Comparison of ENCODE assay signal across 8 cellular contexts in genomic region chr1:204495078-204495753, GRCh38. TPM values are rescaled to one million over a fixed set of nuclear protein-coding genes. Genes with fewer than 3 reads are reported as not detected.
A peak's percentile ranks its signal among the peaks of the same experiment; 100 is the strongest.
DNase-seq lines count a peak whose midpoint lies in the region; ATAC-seq and TF ChIP-seq lines count a peak whose summit lies in the region.

No MANE protein-coding gene starts in this region.

- H3K9me3 Mint-ChIP-seq in stimulated activated naive B cell treated with anti-CD40 and anti-IgM and Interleukin-4, amounts not matched to agents 10 μg/mL and 1 μg/mL and 100 μg/mL, for 72 hours: no peaks in the 10 kb centered on the region

- TF ChIP-seq CTCF in heart right ventricle (IDR thresholded peaks at IDR 0.05): no peak

- H3K27ac Mint-ChIP-seq in stimulated activated naive B cell treated with anti-CD40 and anti-IgM and Interleukin-4, amounts not matched to agents 10 μg/mL and 1 μg/mL and 100 μg/mL, for 72 hours: peak overlapping the region; percentile 98

- DNase-seq in heart right ventricle (no peak), Right ventricle myocardium inferior (ENCODE audit: missing footprints) (no peak), T-helper 9 cell (peak; percentile 24), right cardiac atrium (no peak), midbrain (lab: John Stamatoyannopoulos, UW) (no peak), H4 (ENCODE audit: low spot score) (no peak)
- no peak for DNase-seq in stimulated activated naive B cell treated with anti-CD40 and anti-IgM and Interleukin-4, amounts not matched to agents 10 μg/mL and 1 μg/mL and 100 μg/mL, for 72 hours

- H3K4me1 ChIP-seq in heart right ventricle (peaks cover 12 to 59% (median 39%) of the 10 kb centered on the region in 9 donors), right cardiac atrium (ENCODE audit: control insufficient read depth, insufficient read depth, low read length) (peaks cover 4% of the 10 kb centered on the region)

- peaks cover 0 to 3% (median 0%) of the 10 kb centered on the region in 11 donors for H3K9me3 ChIP-seq in heart right ventricle
- no peaks in the 10 kb centered on the region for H3K9me3 ChIP-seq in right cardiac atrium (ENCODE audit: control insufficient read depth, low read length)

- no peaks in the 10 kb centered on the region for H3K27me3 ChIP-seq in heart right ventricle
- H3K27me3 ChIP-seq in right cardiac atrium (ENCODE audit: control insufficient read depth, insufficient read depth): no peaks in the 10 kb centered on the region

- no peaks in the 10 kb centered on the region for H3K36me3 ChIP-seq in heart right ventricle

- no peaks in the 10 kb centered on the region for H3K27me3 Mint-ChIP-seq in stimulated activated naive B cell treated with anti-CD40 and anti-IgM and Interleukin-4, amounts not matched to agents 10 μg/mL and 1 μg/mL and 100 μg/mL, for 72 hours

- H3K4me3 ChIP-seq in heart right ventricle: peak overlapping the region; percentile 12 to 93 (median 88)
- H3K4me3 ChIP-seq in right cardiac atrium (ENCODE audit: low read length): peak overlapping the region; percentile 72

- 9 to 11% methylated on average over 17 of the region's 17 CpGs for WGBS in heart right ventricle, 2 donors
- WGBS in right cardiac atrium: 7% methylated on average over 17 of the region's 17 CpGs

- H3K36me3 Mint-ChIP-seq in stimulated activated naive B cell treated with anti-CD40 and anti-IgM and Interleukin-4, amounts not matched to agents 10 μg/mL and 1 μg/mL and 100 μg/mL, for 72 hours: peaks cover 3 to 15% of the 10 kb centered on the region in 2 donors

- peak overlapping the region; percentile 98 for H3K4me3 Mint-ChIP-seq in stimulated activated naive B cell treated with anti-CD40 and anti-IgM and Interleukin-4, amounts not matched to agents 10 μg/mL and 1 μg/mL and 100 μg/mL, for 72 hours

- intact Hi-C loops in heart right ventricle (cut with DNase I) (loop anchor here in 4 of 10 donors (2.0 to 5.0 kb wide), 4 partner anchors 44 to 63 kb away; no protein-coding TSS in a partner anchor), Right ventricle myocardium inferior (cut with DNase I) (loop anchor here (2.0 kb wide), 1 partner anchor 48 kb away; no protein-coding TSS in a partner anchor), right cardiac atrium (cut with DNase I) (loop anchor here in 2 of 4 donors (2.0 to 5.0 kb wide), 2 partner anchors 33 to 46 kb away; no protein-coding TSS in a partner anchor)

- peaks cover 61 to 80% of the 10 kb centered on the region in 2 donors for H3K4me1 Mint-ChIP-seq in stimulated activated naive B cell treated with anti-CD40 and anti-IgM and Interleukin-4, amounts not matched to agents 10 μg/mL and 1 μg/mL and 100 μg/mL, for 72 hours

- H3K27ac ChIP-seq in heart right ventricle (peak overlapping the region; percentile 86 to 96 (median 94)), right cardiac atrium (ENCODE audit: low read length) (peak overlapping the region; percentile 59)

- ATAC-seq in heart right ventricle: no peak
- no peak for ATAC-seq in Right ventricle myocardium inferior
- ATAC-seq in HG03095 (IDR thresholded peaks at IDR 0.05; ENCODE audit: unreplicated experiment): peak; percentile 28
- no peak for ATAC-seq in right cardiac atrium
- ATAC-seq in stimulated activated naive B cell treated with anti-CD40 and anti-IgM and Interleukin-4, amounts not matched to agents 10 μg/mL and 1 μg/mL and 100 μg/mL, for 72 hours (replicated peaks): peak; percentile 56 to 62

RNA-seq across cellular contexts. Expression of gene PIK3C2B, which starts 0.6 kb away (rescaled TPM):
- total RNA-seq in heart right ventricle (10 to 100 TPM; 16.4 to 31.9 (median 23.0) TPM), Right ventricle myocardium inferior (22.7 TPM), right cardiac atrium (10 to 100 TPM; 24.9 to 32.7 (median 29.0) TPM)
- polyA plus RNA-seq in heart right ventricle (10 to 100 TPM in 1 of 2 donors, 1 to 10 TPM in 1; 4.4 to 16.6 TPM), right cardiac atrium (13.3 TPM)
- total RNA-seq in H4 (2014; rRNA removed; shearing (Covaris generic)): 2.4 and 3.4 TPM in 2 replicates

RNA-seq across cellular contexts. Expression of gene MDM4, which starts 21.0 kb away (rescaled TPM):
- total RNA-seq in heart right ventricle: 10 to 100 TPM; 30.7 to 43.7 (median 40.5) TPM
- 10 to 100 TPM in 1 of 2 donors, 1 to 10 TPM in 1; 3.7 to 17.6 TPM for polyA plus RNA-seq in heart right ventricle
- total RNA-seq in Right ventricle myocardium inferior: 28.6 TPM
- 10 to 100 TPM; 29.9 to 48.2 (median 34.9) TPM for total RNA-seq in right cardiac atrium
- polyA plus RNA-seq in right cardiac atrium: 10.5 TPM
- 3.6 and 5.9 TPM in 2 replicates for total RNA-seq in H4 (2014; rRNA removed; shearing (Covaris generic))

Comparison
In these comparisons a context has a peak if more than half of its experiments do, and no peak if none do; other contexts are left out.
1. ATAC-seq: peak in HG03095 (single experiment) and stimulated activated naive B cell treated with anti-CD40 and anti-IgM and Interleukin-4, amounts not matched to agents 10 μg/mL and 1 μg/mL and 100 μg/mL, for 72 hours (2 of 2); none in heart right ventricle (0 of 8), Right ventricle myocardium inferior (single experiment) and right cardiac atrium (0 of 2).